Comparison of ENCODE assay signal across 8 cellular contexts in genomic region chr16:11094075-11094593, GRCh38.
DNase-seq lines count a peak whose midpoint lies in the region; ATAC-seq lines count a peak whose summit lies in the region.

No MANE protein-coding gene starts in this region.

- H3K27me3 ChIP-seq in H7 (ENCODE audit: control insufficient read depth, insufficient read depth, low read length) = no peaks in the 10 kb centered on the region

- ATAC-seq in GM19351 (IDR thresholded peaks at IDR 0.05; ENCODE audit: unreplicated experiment) (peak; percentile 80), HG03469 (IDR thresholded peaks at IDR 0.05; ENCODE audit: unreplicated experiment) (peak; percentile 55)

- DNase-seq in AML-193 (lab: John Stamatoyannopoulos, UW) (peak; percentile 80), germinal center (ENCODE audit: low spot score) (peak; percentile 66), NCI-H1930 (lab: John Stamatoyannopoulos, UW) (no peak), H7 (no peak)
- DNase-seq in activated CD4-positive, alpha-beta T cell treated with anti-CD3 and anti-CD28 coated beads for 48 hours = peak; percentile 85
- DNase-seq in stimulated activated CD8-positive, alpha-beta memory T cell treated with anti-CD3 and anti-CD28 coated beads, Interleukin-7, amount 100 ng/mL, for 4 hours (ENCODE audit: low read depth in 2 of 2) = peak; percentile 49 to 67

- H3K36me3 ChIP-seq in H7 (replicated peaks; ENCODE audit: control insufficient read depth, insufficient read depth, low read length) = no peaks in the 10 kb centered on the region

- no peak overlapping the region for H3K4me3 ChIP-seq in H7 (ENCODE audit: insufficient read depth, low read depth, low read length)

Comparison
In these comparisons a context has a peak if more than half of its experiments do, and no peak if none do; other contexts are left out.
1. DNase-seq: peak in AML-193 (2 of 2), activated CD4-positive, alpha-beta T cell treated with anti-CD3 and anti-CD28 coated beads for 48 hours (single experiment), germinal center (single experiment) and stimulated activated CD8-positive, alpha-beta memory T cell treated with anti-CD3 and anti-CD28 coated beads, Interleukin-7, amount 100 ng/mL, for 4 hours (2 of 2); none in NCI-H1930 (0 of 2) and H7 (single experiment).